9 cellular contexts compared by ENCODE assay signal in genomic region chr18:63322246-63322645, GRCh38. TPM values are rescaled to one million over a fixed set of nuclear protein-coding genes. Genes with fewer than 3 reads are reported as not detected.
A peak's percentile ranks its signal among the peaks of the same experiment; 100 is the strongest.
DNase-seq lines count a peak whose midpoint lies in the region; ATAC-seq and TF ChIP-seq lines count a peak whose summit lies in the region.
"Had no signal": no experiment of that assay in that cellular context is flagged by ENCODE, and none has a peak within 500 bp of the region (broad histone marks: within the 10 kb centered on the region; RNA-seq: fewer than 3 reads in every experiment).

No MANE protein-coding gene starts in this region.

- no peaks in the 10 kb centered on the region for H3K9me3 ChIP-seq in A673 (ENCODE audit: low read depth, low read length, poor library complexity, severe bottlenecking)

- H3K4me3 Mint-ChIP-seq in activated T-helper 17 cell treated with anti-CD3 and anti-CD28 coated beads, Interleukin-2, amount 50 U/mL, for 72 hours, result peak overlapping the region; percentile 92
- peak overlapping the region in 6 of 10 donors; percentile 19 to 92 (median 32) for H3K4me3 Mint-ChIP-seq in naive thymus-derived CD8-positive, alpha-beta T cell

- H3K4me3 ChIP-seq in A673 (ENCODE audit: low read depth, low read length, poor library complexity, severe bottlenecking) (no peak overlapping the region), HL-60 (replicated peaks; ENCODE audit: insufficient read depth, low read length) (no peak overlapping the region; the same call in 1 of the 2 replicates)

- H3K27me3 ChIP-seq in A673 (replicated peaks; ENCODE audit: insufficient read depth, low read depth, low read length, poor library complexity), result no peaks in the 10 kb centered on the region
- H3K27me3 ChIP-seq in HL-60 (ENCODE audit: insufficient read depth, poor library complexity, severe bottlenecking), result no peaks in the 10 kb centered on the region

- peaks cover 3% of the 10 kb centered on the region for H3K36me3 ChIP-seq in A673 (ENCODE audit: insufficient read depth, low read length, poor library complexity, severe bottlenecking)

- POLR2A ChIA-PET in A673 (lab: Charles Lee; ENCODE audit: low non-redundant PET), result interaction anchor here (0.7 kb wide), 1 partner anchor 533 kb away, joined by 3 read pairs; no protein-coding TSS in a partner anchor
- POLR2A ChIA-PET in naive thymus-derived CD8-positive, alpha-beta T cell (lab: Charles Lee), result interaction anchor here (0.6 to 1.5 kb wide), 5 partner anchors 9 to 306 kb away, joined by 3 to 7 read pairs (median 3); no protein-coding TSS in a partner anchor

- no peak for TF ChIP-seq CTCF in A673 (conservative IDR thresholded peaks at IDR 0.05; ENCODE audit: low read depth, low read length)
- TF ChIP-seq CTCF in HL-60 (IDR thresholded peaks at IDR 0.05; ENCODE audit: insufficient read depth, low read length), result no peak

- peaks cover 15% of the 10 kb centered on the region for H3K4me1 Mint-ChIP-seq in activated T-helper 17 cell treated with anti-CD3 and anti-CD28 coated beads, Interleukin-2, amount 50 U/mL, for 72 hours
- peaks cover 12 to 44% (median 26%) of the 10 kb centered on the region in 4 donors for H3K4me1 Mint-ChIP-seq in naive thymus-derived CD8-positive, alpha-beta T cell

- H3K36me3 Mint-ChIP-seq in activated T-helper 17 cell treated with anti-CD3 and anti-CD28 coated beads, Interleukin-2, amount 50 U/mL, for 72 hours (ENCODE audit: low read depth), result peaks cover 24% of the 10 kb centered on the region
- peaks cover 0 to 15% (median 5%) of the 10 kb centered on the region in 3 donors for H3K36me3 Mint-ChIP-seq in naive thymus-derived CD8-positive, alpha-beta T cell

- peak overlapping the region; percentile 62 for H3K27ac ChIP-seq in A673 (ENCODE audit: low read depth, low read length, poor library complexity, severe bottlenecking)
- peak overlapping the region; percentile 52 for H3K27ac ChIP-seq in HL-60 (replicated peaks)

- H3K27ac Mint-ChIP-seq in activated T-helper 17 cell treated with anti-CD3 and anti-CD28 coated beads, Interleukin-2, amount 50 U/mL, for 72 hours, result peak overlapping the region; percentile 7
- H3K27ac Mint-ChIP-seq in naive thymus-derived CD8-positive, alpha-beta T cell, result peak overlapping the region in 7 of 10 donors; percentile 13 to 94 (median 29)

- CTCF ChIA-PET in A673 (lab: Charles Lee), result interaction anchor here (1.0 to 1.9 kb wide), 2 partner anchors 298 to 306 kb away, joined by 4 to 15 read pairs; no protein-coding TSS in a partner anchor

- DNase-seq in A673 (ENCODE audit: low spot score) (no peak), HL-60 (ENCODE audit: low read depth in 1 of 2, low spot score in 1 of 2) (peak; percentile 57 to 68), germinal center (ENCODE audit: low spot score) (no peak)
- DNase-seq in naive thymus-derived CD8-positive, alpha-beta T cell, result no peak
- no peak for DNase-seq in activated CD8-positive, alpha-beta memory T cell treated with anti-CD3 and anti-CD28 coated beads, Interleukin-2, amount 50 U/mL, for 4 hours
- DNase-seq: T1000 had no signal

- intact Hi-C loops in A673 (cut with micrococcal nuclease; ENCODE audit: unreplicated experiment), result loop anchor here (2.0 to 5.0 kb wide), 3 partner anchors 115 to 305 kb away; no protein-coding TSS in a partner anchor

- no TSS peak for BruUV-seq in A673 (replicated peaks; lab: Mats Ljungman, UMichigan)

- H3K9me3 Mint-ChIP-seq in activated T-helper 17 cell treated with anti-CD3 and anti-CD28 coated beads, Interleukin-2, amount 50 U/mL, for 72 hours, result no peaks in the 10 kb centered on the region
- H3K9me3 Mint-ChIP-seq in naive thymus-derived CD8-positive, alpha-beta T cell, result no peaks in the 10 kb centered on the region

- H3K4me1 ChIP-seq in A673 (ENCODE audit: insufficient read depth, low read length, poor library complexity, severe bottlenecking), result peaks cover 23% of the 10 kb centered on the region

- no peak for ATAC-seq in activated T-helper 17 cell treated with anti-CD3 and anti-CD28 coated beads, Interleukin-2, amount 50 U/mL, for 72 hours (replicated peaks)
- ATAC-seq in naive thymus-derived CD8-positive, alpha-beta T cell, result no peak
- no peak for ATAC-seq in HG03439 (IDR thresholded peaks at IDR 0.05; ENCODE audit: unreplicated experiment)
- ATAC-seq in GM19395 (IDR thresholded peaks at IDR 0.05; ENCODE audit: unreplicated experiment), result no peak

- H3K27me3 Mint-ChIP-seq in activated T-helper 17 cell treated with anti-CD3 and anti-CD28 coated beads, Interleukin-2, amount 50 U/mL, for 72 hours, result no peaks in the 10 kb centered on the region
- H3K27me3 Mint-ChIP-seq in naive thymus-derived CD8-positive, alpha-beta T cell, result no peaks in the 10 kb centered on the region

RNA-seq across cellular contexts. Expression of gene BCL2, which starts 2.7 kb away (rescaled TPM):
- total RNA-seq in A673 (2021), result 19.6 and 24.9 TPM in 2 replicates
- total RNA-seq in activated T-helper 17 cell treated with anti-CD3 and anti-CD28 coated beads, Interleukin-2, amount 50 U/mL, for 72 hours, result 100 to 1,000 TPM in 1 of 2 donors, 10 to 100 TPM in 1; 95.4 to 269 TPM
- total RNA-seq in naive thymus-derived CD8-positive, alpha-beta T cell, result 10 to 100 TPM; 32.9 to 33.1 TPM
- 10 to 100 TPM; 24.3 to 40.2 (median 31.3) TPM for polyA plus RNA-seq in naive thymus-derived CD8-positive, alpha-beta T cell

RNA-seq across cellular contexts. Expression of gene KDSR, which starts 44.8 kb away (rescaled TPM):
- total RNA-seq in A673 (2021), result 449 and 493 TPM in 2 replicates
- total RNA-seq in activated T-helper 17 cell treated with anti-CD3 and anti-CD28 coated beads, Interleukin-2, amount 50 U/mL, for 72 hours, result 100 to 1,000 TPM in 1 of 2 donors, 10 to 100 TPM in 1; 94.8 to 140 TPM
- total RNA-seq in naive thymus-derived CD8-positive, alpha-beta T cell, result 10 to 100 TPM; 49.1 to 50.6 TPM
- polyA plus RNA-seq in naive thymus-derived CD8-positive, alpha-beta T cell, result 10 to 100 TPM; 55.9 to 66.9 (median 65.4) TPM

Comparison
In these comparisons a context has a peak if more than half of its experiments do, and no peak if none do; other contexts are left out.
1. DNase-seq: peak in HL-60 (2 of 2); none in A673 (single experiment), naive thymus-derived CD8-positive, alpha-beta T cell (0 of 10), activated CD8-positive, alpha-beta memory T cell treated with anti-CD3 and anti-CD28 coated beads, Interleukin-2, amount 50 U/mL, for 4 hours (single experiment) and germinal center (single experiment).